Comparison of ENCODE assay signal across 25 cellular contexts in the genomic region with DNA sequence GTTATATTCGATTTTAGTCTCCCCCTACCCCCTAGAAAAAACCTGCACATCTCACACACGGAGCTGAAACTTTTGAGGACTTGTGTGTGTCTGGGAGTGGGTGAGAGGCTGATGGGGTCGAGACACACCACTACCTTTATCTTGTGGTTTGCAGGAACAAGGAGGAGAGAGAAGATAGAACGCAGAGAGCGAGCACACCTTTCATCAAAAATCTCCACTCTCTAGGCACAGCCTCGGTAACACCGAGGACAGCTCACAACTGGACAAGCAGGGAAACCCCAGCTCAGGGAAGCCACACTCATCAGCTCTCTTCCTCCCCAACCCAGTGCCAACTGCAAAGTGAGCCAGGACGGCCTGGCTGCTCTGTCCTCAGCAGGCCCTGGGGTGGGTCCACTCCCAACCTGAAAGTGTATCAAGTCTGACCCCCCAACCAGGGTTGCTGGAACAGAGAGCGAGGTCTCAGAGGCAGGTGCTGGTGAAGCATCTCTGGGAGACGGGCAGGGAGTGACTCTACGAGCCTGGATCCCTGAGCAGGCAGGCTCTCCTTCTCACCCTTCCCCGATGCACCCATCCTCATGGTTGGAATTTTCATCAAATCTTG. TPM values are rescaled to one million over a fixed set of nuclear protein-coding genes. Genes with fewer than 3 reads are reported as not detected.
DNase-seq lines count a peak whose midpoint lies in the region; ATAC-seq and TF ChIP-seq lines count a peak whose summit lies in the region.
"Had no signal": no experiment of that assay in that cellular context is flagged by ENCODE, and none has a peak within 500 bp of the region (broad histone marks: within the 10 kb centered on the region; RNA-seq: fewer than 3 reads in every experiment).

No MANE protein-coding gene starts in this region.

- H3K9me3 Mint-ChIP-seq in activated naive CD4-positive, alpha-beta T cell treated with anti-CD3 and anti-CD28 coated beads, Interleukin-2, amount 50 U/mL, for 24 hours: no peaks in the 10 kb centered on the region
- no peaks in the 10 kb centered on the region for H3K9me3 Mint-ChIP-seq in endothelial cell (ENCODE audit: unreplicated experiment)
- no peaks in the 10 kb centered on the region for H3K9me3 Mint-ChIP-seq in CD4-positive, alpha-beta T cell
- H3K9me3 Mint-ChIP-seq: activated CD4-positive, alpha-beta T cell treated with anti-CD3 and anti-CD28 coated beads, Interleukin-2, amount 10 ng/mL, durations not matched to agents 7 days and 5 days; neural crest cell had no signal

- CTCF ChIA-PET in CD4-positive, alpha-beta T cell (lab: Charles Lee): interaction anchor here (0.6 kb wide), 1 partner anchor 236 kb away, joined by 3 read pairs; no protein-coding TSS in a partner anchor

- H3K9me3 ChIP-seq in aorta (ENCODE audit: control insufficient read depth, low read length): no peaks in the 10 kb centered on the region
- H3K9me3 ChIP-seq in CD4-positive, alpha-beta T cell (ENCODE audit: control insufficient read depth, low read length): no peaks in the 10 kb centered on the region
- H3K9me3 ChIP-seq: mucosa of descending colon, right lobe of liver, SJCRH30, upper lobe of right lung had no signal

- peaks cover 2 to 6% of the 10 kb centered on the region in 2 donors for H3K36me3 ChIP-seq in aorta (ENCODE audit: control insufficient read depth in 1 of 2, insufficient read depth in 2 of 2, low read length in 1 of 2)
- H3K36me3 ChIP-seq: SJCRH30 had no signal

- peak overlapping the region; percentile 42 for H3K27ac Mint-ChIP-seq in activated naive CD4-positive, alpha-beta T cell treated with anti-CD3 and anti-CD28 coated beads, Interleukin-2, amount 50 U/mL, for 24 hours
- no peak overlapping the region for H3K27ac Mint-ChIP-seq in endothelial cell (ENCODE audit: unreplicated experiment)
- H3K27ac Mint-ChIP-seq in CD4-positive, alpha-beta T cell: no peak overlapping the region

- H3K4me3 Mint-ChIP-seq in activated naive CD4-positive, alpha-beta T cell treated with anti-CD3 and anti-CD28 coated beads, Interleukin-2, amount 50 U/mL, for 24 hours: no peak overlapping the region
- H3K4me3 Mint-ChIP-seq in endothelial cell (ENCODE audit: unreplicated experiment): peak overlapping the region; percentile 50
- no peak overlapping the region for H3K4me3 Mint-ChIP-seq in CD4-positive, alpha-beta T cell
- H3K4me3 Mint-ChIP-seq: activated CD4-positive, alpha-beta T cell treated with anti-CD3 and anti-CD28 coated beads, Interleukin-2, amount 10 ng/mL, durations not matched to agents 7 days and 5 days; neural crest cell had no signal

- no peak for DNase-seq in activated naive CD4-positive, alpha-beta T cell treated with Interleukin-2 at 50 U/mL for 16 hours
- DNase-seq in endothelial cell (ENCODE audit: low spot score) (no peak), aorta (no peak), NOMO-1 treated with DMSO at 0.1 percent for 48 hours (lab: John Stamatoyannopoulos, UW; ENCODE audit: unreplicated experiment) (no peak)
- DNase-seq in CD4-positive, alpha-beta T cell: no peak
- DNase-seq: activated CD4-positive, alpha-beta T cell treated with anti-CD3 and anti-CD28 coated beads, Interleukin-2, amount 10 ng/mL, durations not matched to agents 7 days and 5 days; activated CD8-positive, alpha-beta memory T cell treated with anti-CD3 and anti-CD28 coated beads, Interleukin-2, amount 50 U/mL, for 48 hours; islet precursor cell; NCI-H1694; NCI-H524; NK-92 treated with Interleukin-12 subunit alpha and Interleukin-12 subunit beta, amount 100 ng/mL, for 24 hours; right lobe of liver; SJCRH30; upper lobe of right lung had no signal

- POLR2A ChIA-PET in CD4-positive, alpha-beta T cell (lab: Charles Lee): interaction anchor here (0.7 kb wide), 1 partner anchor 80 kb away, joined by 3 read pairs; no protein-coding TSS in a partner anchor

- H3K4me3 ChIP-seq in aorta (ENCODE audit: low read length in 2 of 2): no peak overlapping the region
- H3K4me3 ChIP-seq: coronary artery, mucosa of descending colon, right lobe of liver, SJCRH30, upper lobe of right lung had no signal

- H3K27ac ChIP-seq in VCaP (peak overlapping the region; percentile 51; the same call in 1 of the 2 replicates), aorta (ENCODE audit: low read depth in 1 of 2, low read length in 2 of 2) (no peak overlapping the region)
- H3K27ac ChIP-seq in CD4-positive, alpha-beta T cell (ENCODE audit: low read depth, low read length): no peak overlapping the region
- H3K27ac ChIP-seq: SJCRH30 had no signal

- 84 to 87% methylated on average over 12 of the region's 12 CpGs for WGBS in aorta, 2 donors

- peaks cover 3% of the 10 kb centered on the region for H3K36me3 Mint-ChIP-seq in activated naive CD4-positive, alpha-beta T cell treated with anti-CD3 and anti-CD28 coated beads, Interleukin-2, amount 50 U/mL, for 24 hours
- H3K36me3 Mint-ChIP-seq in endothelial cell (ENCODE audit: low read depth, unreplicated experiment): peaks cover 22% of the 10 kb centered on the region
- H3K36me3 Mint-ChIP-seq in CD4-positive, alpha-beta T cell (ENCODE audit: low read depth): peaks cover 48% of the 10 kb centered on the region

- H3K27me3 ChIP-seq in aorta (ENCODE audit: control insufficient read depth in 1 of 2, insufficient read depth in 2 of 2, low read length in 1 of 2): no peaks in the 10 kb centered on the region
- no peaks in the 10 kb centered on the region for H3K27me3 ChIP-seq in CD4-positive, alpha-beta T cell (ENCODE audit: control insufficient read depth, insufficient read depth, low read length)
- H3K27me3 ChIP-seq: right lobe of liver, SJCRH30, upper lobe of right lung had no signal

- peaks cover 1% of the 10 kb centered on the region for H3K4me1 Mint-ChIP-seq in activated naive CD4-positive, alpha-beta T cell treated with anti-CD3 and anti-CD28 coated beads, Interleukin-2, amount 50 U/mL, for 24 hours
- peaks cover under 1% of the 10 kb centered on the region for H3K4me1 Mint-ChIP-seq in endothelial cell (ENCODE audit: unreplicated experiment)
- peaks cover 2% of the 10 kb centered on the region for H3K4me1 Mint-ChIP-seq in CD4-positive, alpha-beta T cell (ENCODE audit: low read depth)

- intact Hi-C loops in aorta (cut with DNase I): no loop called here
- intact Hi-C loops in CD4-positive, alpha-beta T cell (cut with DNase I, micrococcal nuclease): no loop called here

- no peak for TF ChIP-seq CTCF in VCaP (conservative IDR thresholded peaks at IDR 0.05)
- no peak for TF ChIP-seq CTCF in endothelial cell (IDR thresholded peaks at IDR 0.05; ENCODE audit: unreplicated experiment)
- TF ChIP-seq CTCF in CD4-positive, alpha-beta T cell (IDR thresholded peaks at IDR 0.05): no peak

- no peaks in the 10 kb centered on the region for H3K27me3 Mint-ChIP-seq in activated naive CD4-positive, alpha-beta T cell treated with anti-CD3 and anti-CD28 coated beads, Interleukin-2, amount 50 U/mL, for 24 hours
- H3K27me3 Mint-ChIP-seq in endothelial cell (ENCODE audit: unreplicated experiment): peaks cover 10% of the 10 kb centered on the region
- no peaks in the 10 kb centered on the region for H3K27me3 Mint-ChIP-seq in CD4-positive, alpha-beta T cell
- H3K27me3 Mint-ChIP-seq: activated CD4-positive, alpha-beta T cell treated with anti-CD3 and anti-CD28 coated beads, Interleukin-2, amount 10 ng/mL, durations not matched to agents 7 days and 5 days had no signal

- peak; percentile 43 for ATAC-seq in aorta (ENCODE audit: low FRiP score)
- ATAC-seq in GM21528 (IDR thresholded peaks at IDR 0.05; ENCODE audit: low FRiP score, unreplicated experiment): no peak
- ATAC-seq in CD4-positive, alpha-beta T cell (ENCODE audit: poor library complexity): no peak
- ATAC-seq: mucosa of descending colon had no signal

- H3K4me1 ChIP-seq in aorta (ENCODE audit: control insufficient read depth in 1 of 2, insufficient read depth in 2 of 2, low read length in 2 of 2): no peaks in the 10 kb centered on the region

RNA-seq across cellular contexts. Expression of a gene that starts 5.2 kb away (rescaled TPM):
- 7.2 TPM for total RNA-seq in endothelial cell (ENCODE audit: unreplicated experiment)
- total RNA-seq in aorta: 10 to 100 TPM; 17.3 to 26.0 TPM
- 10 to 100 TPM; 13.1 to 27.5 TPM for polyA plus RNA-seq in aorta
- total RNA-seq in CD4-positive, alpha-beta T cell: 1 to 10 TPM; 6.8 to 8.3 TPM

RNA-seq across cellular contexts. Expression of a gene that starts 14.3 kb away (rescaled TPM):
- total RNA-seq in endothelial cell (ENCODE audit: unreplicated experiment): not detected
- total RNA-seq in aorta: not detected
- not detected for polyA plus RNA-seq in aorta
- not detected for total RNA-seq in CD4-positive, alpha-beta T cell
- total RNA-seq: activated CD4-positive, alpha-beta T cell treated with anti-CD3 and anti-CD28 coated beads, Interleukin-2, amount 10 ng/mL, durations not matched to agents 7 days and 5 days; Daoy; H7; lower leg skin; mucosa of descending colon; right lobe of liver; subcutaneous adipose tissue; upper lobe of right lung had no signal
- polyA plus RNA-seq: BJ had no signal

RNA-seq across cellular contexts. Expression of a gene that starts 18.6 kb away (rescaled TPM):
- 0.08 TPM for total RNA-seq in endothelial cell (ENCODE audit: unreplicated experiment)
- under 1 TPM; 0.15 to 0.32 TPM for total RNA-seq in aorta
- not detected for polyA plus RNA-seq in aorta
- under 1 TPM; 0.17 to 0.25 TPM for total RNA-seq in CD4-positive, alpha-beta T cell
- total RNA-seq: lower leg skin had no signal

RNA-seq across cellular contexts. Expression of a gene that starts 44.7 kb away (rescaled TPM):
- total RNA-seq in endothelial cell (ENCODE audit: unreplicated experiment): 144 TPM
- 100 to 1,000 TPM; 109 to 130 TPM for total RNA-seq in aorta
- polyA plus RNA-seq in aorta: 100 to 1,000 TPM; 122 to 156 TPM
- total RNA-seq in CD4-positive, alpha-beta T cell: 10 to 100 TPM; 66.4 to 71.2 TPM
